In the genomic region with DNA sequence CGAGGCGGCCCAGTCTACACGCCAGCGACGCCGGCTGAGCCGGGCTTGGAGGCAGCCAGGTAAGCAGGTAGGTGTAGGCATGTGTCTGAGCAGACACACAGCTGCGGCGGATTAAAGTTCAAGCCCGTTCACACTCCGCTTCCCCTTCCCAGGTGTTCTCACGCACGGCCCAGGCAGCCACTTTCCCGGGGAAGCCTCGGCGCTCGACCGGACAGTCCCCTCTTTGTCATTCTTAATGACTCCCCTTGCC, we compare ENCODE assay signal across 8 cellular contexts. TPM values are rescaled to one million over a fixed set of nuclear protein-coding genes. Genes with fewer than 3 reads are reported as not detected.
A peak's percentile ranks its signal among the peaks of the same experiment; 100 is the strongest.
DNase-seq lines count a peak whose midpoint lies in the region; ATAC-seq and TF ChIP-seq lines count a peak whose summit lies in the region.

No MANE protein-coding gene starts in this region.

- DNase-seq in ACHN (peak; percentile 41), NCI-H510A treated with DMSO at 0.1 percent for 48 hours (lab: John Stamatoyannopoulos, UW) (peak; percentile 75), caudate nucleus (lab: John Stamatoyannopoulos, UW) (peak in 27 of 61 donors; percentile 5 to 80 (median 52)), memory B cell (ENCODE audit: low spot score in 2 of 2) (no peak), tibial nerve (ENCODE audit: low spot score in 2 of 2) (peak in 1 of 2 donors; percentile 11), kidney glomerular epithelial cell (lab: John Stamatoyannopoulos, UW) (no peak)

- H3K4me1 Mint-ChIP-seq in memory B cell = peaks cover 9% of the 10 kb centered on the region

- ATAC-seq in GM21381 (IDR thresholded peaks at IDR 0.05; ENCODE audit: unreplicated experiment) (peak; percentile 12), memory B cell (ENCODE audit: low read depth) (peak; percentile 32), GM18873 (IDR thresholded peaks at IDR 0.05; ENCODE audit: low FRiP score, unreplicated experiment) (no peak)

- peak overlapping the region; percentile 50 to 87 (median 78) for H3K4me3 ChIP-seq in tibial nerve

- no peaks in the 10 kb centered on the region for H3K9me3 Mint-ChIP-seq in memory B cell

- peak overlapping the region; percentile 76 for H3K27ac ChIP-seq in caudate nucleus (ENCODE audit: low read depth, low read length)
- H3K27ac ChIP-seq in tibial nerve = peak overlapping the region; percentile 3 to 76 (median 50)

- 1% methylated on average over 18 of the region's 18 CpGs for WGBS in tibial nerve, 2 donors

- no peaks in the 10 kb centered on the region for H3K36me3 ChIP-seq in tibial nerve

- peaks cover 17% of the 10 kb centered on the region for H3K27me3 Mint-ChIP-seq in memory B cell

- H3K36me3 Mint-ChIP-seq in memory B cell = no peaks in the 10 kb centered on the region

- TF ChIP-seq POLR2A in tibial nerve (IDR thresholded peaks at IDR 0.05) = no peak

- H3K27me3 ChIP-seq in tibial nerve = peaks cover 0 to 25% of the 10 kb centered on the region in 2 donors

- no peak for TF ChIP-seq CTCF in tibial nerve (IDR thresholded peaks at IDR 0.05)

- no peak for TF ChIP-seq EP300 in tibial nerve (IDR thresholded peaks at IDR 0.05)

- H3K9me3 ChIP-seq in tibial nerve = no peaks in the 10 kb centered on the region

- in situ Hi-C loops in ACHN (cut with HindIII; ENCODE audit: low pct_ligation_motif_present, low pct_unique_long_range_greater_than_20kb, low sequenced_read_pairs) = no loop called here

- H3K4me1 ChIP-seq in tibial nerve = peaks cover 0 to 23% (median 6%) of the 10 kb centered on the region in 4 donors

- H3K4me3 Mint-ChIP-seq in memory B cell = peak overlapping the region; percentile 71

- H3K27ac Mint-ChIP-seq in memory B cell = no peak overlapping the region

RNA-seq across cellular contexts. Expression of a gene that starts 0.4 kb away (rescaled TPM):
- total RNA-seq in tibial nerve = 10 to 100 TPM in 2 of 4 donors, 1 to 10 TPM in 2; 3.0 to 12.6 (median 9.6) TPM

Comparison
In these comparisons a context has a peak if more than half of its experiments do, and no peak if none do; other contexts are left out.
1. DNase-seq: peak in ACHN (single experiment) and NCI-H510A treated with DMSO at 0.1 percent for 48 hours (single experiment); none in memory B cell (0 of 2) and kidney glomerular epithelial cell (single experiment).